In the genomic region with DNA sequence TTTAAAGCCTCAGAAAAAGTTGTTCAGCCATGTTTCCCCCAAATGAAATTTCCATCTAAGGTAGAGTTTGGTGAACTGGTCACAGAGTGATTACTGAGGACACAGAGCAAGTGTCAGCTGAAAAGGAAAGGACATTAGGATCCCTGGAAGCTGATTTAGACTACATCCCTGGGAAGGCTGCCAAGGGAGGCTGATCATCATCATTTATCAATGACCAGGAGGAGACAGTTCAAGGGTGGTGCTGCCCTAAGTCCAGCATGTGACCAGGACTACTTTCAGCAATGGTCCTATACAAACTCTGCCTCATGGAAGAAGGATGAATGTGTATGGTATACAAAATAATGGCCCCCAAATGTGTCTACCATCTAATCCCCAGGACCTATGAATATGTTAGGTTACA, we compare ENCODE assay signal across 23 cellular contexts.
DNase-seq lines count a peak whose midpoint lies in the region; ATAC-seq, FAIRE-seq and TF ChIP-seq lines count a peak whose summit lies in the region.
"Had no signal": no experiment of that assay in that cellular context is flagged by ENCODE, and none has a peak within 500 bp of the region (broad histone marks: within the 10 kb centered on the region; RNA-seq: fewer than 3 reads in every experiment).

No MANE protein-coding gene starts in this region.

- H4K91ac ChIP-seq in mesenchymal stem cell (ENCODE audit: low read length) = no peak overlapping the region

- TF ChIP-seq POLR2A in K562 (conservative IDR thresholded peaks at IDR 0.05) = no peak

- H2BK12ac ChIP-seq in mesenchymal stem cell (ENCODE audit: low read length in 2 of 2) = no peak overlapping the region

- POLR2A ChIA-PET in K562 (lab: Yijun Ruan, JAX) = no interaction called here

- no peak for TF ChIP-seq EP300 in K562 (IDR thresholded peaks at IDR 0.05; ENCODE audit: low read length)

- H3K9me1 ChIP-seq in K562 (ENCODE audit: control insufficient read depth, insufficient read depth, low read length) = no peaks in the 10 kb centered on the region

- H3K4me3 ChIP-seq in right atrium auricular region = no peak overlapping the region
- no peak overlapping the region for H3K4me3 ChIP-seq in K562
- H3K4me3 ChIP-seq in mesenchymal stem cell (ENCODE audit: insufficient read depth in 1 of 2, low read depth in 1 of 2, low read length in 2 of 2) = no peak overlapping the region

- no peak overlapping the region for H2BK120ac ChIP-seq in mesenchymal stem cell (ENCODE audit: low read depth, low read length)

- no peak overlapping the region for H4K8ac ChIP-seq in mesenchymal stem cell (ENCODE audit: low read length)

- H3K9me3 ChIP-seq in right atrium auricular region (no peaks in the 10 kb centered on the region), K562 (replicated peaks; ENCODE audit: control insufficient read depth, insufficient read depth, low read depth, low read length) (no peaks in the 10 kb centered on the region), mesenchymal stem cell (ENCODE audit: control insufficient read depth, low read length) (no peaks in the 10 kb centered on the region)

- BruUV-seq in K562 (replicated peaks; lab: Mats Ljungman, UMichigan) = no TSS peak

- H2BK5ac ChIP-seq in mesenchymal stem cell (ENCODE audit: low read depth, low read length, poor library complexity, severe bottlenecking) = no peak overlapping the region

- no peak overlapping the region for H3K18ac ChIP-seq in mesenchymal stem cell (ENCODE audit: low read depth in 1 of 2, low read length in 2 of 2)

- no peak overlapping the region for H2AK5ac ChIP-seq in mesenchymal stem cell (ENCODE audit: low read length, severe bottlenecking)

- no peaks in the 10 kb centered on the region for H4K20me1 ChIP-seq in K562 (replicated peaks; ENCODE audit: control insufficient read depth, insufficient read depth, low read length)

- H3K27ac ChIP-seq in right atrium auricular region = no peak overlapping the region
- no peak overlapping the region for H3K27ac ChIP-seq in K562 (ENCODE audit: extremely low read depth, low read depth, low read length)
- no peak overlapping the region for H3K27ac ChIP-seq in mesenchymal stem cell (ENCODE audit: low read length, poor library complexity, severe bottlenecking)
- H3K27ac ChIP-seq: C4-2B had no signal

- no peaks in the 10 kb centered on the region for H3K79me2 ChIP-seq in K562 (ENCODE audit: control insufficient read depth, insufficient read depth, low read length)

- FAIRE-seq in K562 (lab: Jason Lieb, UNC) = peak; percentile 51
- FAIRE-seq: A204.1, GM18507, H54 had no signal

- H3K9ac ChIP-seq in K562 (ENCODE audit: insufficient read depth in 1 of 2, low read depth in 2 of 2, low read length in 2 of 2) = no peak overlapping the region
- H3K9ac ChIP-seq in mesenchymal stem cell (ENCODE audit: low read length) = no peak overlapping the region

- no peak overlapping the region for H2AFZ ChIP-seq in K562 (ENCODE audit: low read depth, low read length)
- H2AFZ ChIP-seq in mesenchymal stem cell (ENCODE audit: low read depth, low read length) = no peak overlapping the region

- H3K79me1 ChIP-seq in mesenchymal stem cell (replicated peaks; ENCODE audit: low read length, poor library complexity, severe bottlenecking) = no peaks in the 10 kb centered on the region

- H2BK15ac ChIP-seq in mesenchymal stem cell (ENCODE audit: low read depth, poor library complexity, severe bottlenecking) = no peak overlapping the region

- H3K23ac ChIP-seq in mesenchymal stem cell (ENCODE audit: low read length in 2 of 2) = no peak overlapping the region

- H3K14ac ChIP-seq in mesenchymal stem cell (ENCODE audit: low read length in 2 of 2) = no peak overlapping the region

- intact Hi-C loops in left ventricle myocardium superior (cut with micrococcal nuclease) (no loop called here), K562 (cut with micrococcal nuclease) (no loop called here)

- H3K27me3 ChIP-seq in right atrium auricular region (no peaks in the 10 kb centered on the region), K562 (ENCODE audit: control insufficient read depth in 2 of 2, insufficient read depth in 2 of 2, low read length in 2 of 2) (no peaks in the 10 kb centered on the region; a peak in 1 of 5 replicates), mesenchymal stem cell (ENCODE audit: control insufficient read depth in 1 of 2, insufficient read depth in 1 of 2, low read length in 2 of 2) (no peaks in the 10 kb centered on the region)

- peak; percentile 49 for ATAC-seq in left ventricle myocardium superior
- no peak for ATAC-seq in K562
- ATAC-seq in HG03135 (IDR thresholded peaks at IDR 0.05; ENCODE audit: unreplicated experiment) = no peak
- ATAC-seq: Panc1, Right ventricle myocardium inferior had no signal

- DNase-seq in left ventricle myocardium superior = no peak
- DNase-seq in right atrium auricular region (ENCODE audit: low spot score) = no peak
- peak; percentile 20 for DNase-seq in M059J (ENCODE audit: low read depth)
- peak in 1 of 4 experiments; percentile 56 for DNase-seq in K562 (ENCODE audit: extremely low read depth in 1 of 4, low spot score in 3 of 4)
- peak; percentile 28 for DNase-seq in mesenchymal stem cell
- DNase-seq in occipital lobe (lab: John Stamatoyannopoulos, UW) = no peak
- no peak for DNase-seq in SW480 (ENCODE audit: low spot score)
- DNase-seq: CD8-positive, alpha-beta memory T cell; GDM1; MM.1S; NCI-H1048; NCI-H1417 treated with DMSO at 0.1 percent for 48 hours; NCI-H187; NCI-H446 treated with DMSO at 0.1 percent for 48 hours; NCI-H526 treated with DMSO at 0.1 percent for 48 hours; NK-92 treated with Interleukin-12 subunit alpha and Interleukin-12 subunit beta, amount 100 ng/mL, for 24 hours had no signal

- H3K4me2 ChIP-seq in K562 (ENCODE audit: insufficient read depth, low read length) = no peak overlapping the region
- no peak overlapping the region for H3K4me2 ChIP-seq in mesenchymal stem cell (ENCODE audit: low read length, poor library complexity, severe bottlenecking)

- TF ChIP-seq RAD21 in K562 (CRISPR knock-in tag; conservative IDR thresholded peaks at IDR 0.05 in 1 of 2, IDR thresholded peaks at IDR 0.05 in 1 of 2) = no peak

- no peaks in the 10 kb centered on the region for H3K36me3 ChIP-seq in right atrium auricular region
- H3K36me3 ChIP-seq in K562 (ENCODE audit: control insufficient read depth, insufficient read depth, low read length) = no peaks in the 10 kb centered on the region; the same call in 2 of the 3 replicates
- H3K36me3 ChIP-seq in mesenchymal stem cell (ENCODE audit: control insufficient read depth in 1 of 2, insufficient read depth in 2 of 2, low read depth in 1 of 2, low read length in 2 of 2) = no peaks in the 10 kb centered on the region

- in situ Hi-C loops in K562 (cut with MboI) = no loop called here

- CTCF ChIA-PET in K562 (lab: Yijun Ruan, JAX; ENCODE audit: low intra/inter-chr PET ratio) = no interaction called here

- H3K4ac ChIP-seq in mesenchymal stem cell (ENCODE audit: low read depth in 1 of 2, low read length in 2 of 2) = no peak overlapping the region

- no peaks in the 10 kb centered on the region for H3K4me1 ChIP-seq in right atrium auricular region
- H3K4me1 ChIP-seq in K562 (replicated peaks in 1 of 2; ENCODE audit: control insufficient read depth in 2 of 2, insufficient read depth in 2 of 2, low read length in 2 of 2) = peaks cover 3 to 27% of the 10 kb centered on the region in 2 experiments; a peak in 3 of 5 replicates
- H3K4me1 ChIP-seq in mesenchymal stem cell (ENCODE audit: control insufficient read depth, insufficient read depth, low read depth, low read length) = peaks cover 5% of the 10 kb centered on the region

- TF ChIP-seq CTCF in right atrium auricular region (IDR thresholded peaks at IDR 0.05) (no peak), K562 (IDR thresholded peaks at IDR 0.05 in 2 of 3, conservative IDR thresholded peaks at IDR 0.05 in 1 of 3; ENCODE audit: insufficient read depth in 2 of 3, low read depth in 1 of 3, low read length in 3 of 3) (no peak)

TF ChIP-seq in K562, 482 proteins besides CTCF, POLR2A, EP300 and RAD21 (continues in another document):
- no peak for TF ChIP-seq ILK (tag; IDR thresholded peaks at IDR 0.05; ENCODE audit: borderline replicate concordance, low read depth)
- no peak for TF ChIP-seq ZNF431 (CRISPR knock-in tag; IDR thresholded peaks at IDR 0.05)
- TF ChIP-seq NFIC (IDR thresholded peaks at IDR 0.05) = peak; percentile 78
- peak; percentile 86 for TF ChIP-seq MEIS2 (IDR thresholded peaks at IDR 0.05; ENCODE audit: partially characterized antibody)
- TF ChIP-seq THAP12 (CRISPR knock-in tag; IDR thresholded peaks at IDR 0.05) = no peak
- TF ChIP-seq KDM1A (IDR thresholded peaks at IDR 0.05) = no peak
- TF ChIP-seq NR2C2 (CRISPR knock-in tag; IDR thresholded peaks at IDR 0.05) = no peak
- peak; percentile 36; the same call in 1 of the 2 replicates for TF ChIP-seq NR2C2 (tag; IDR thresholded peaks at IDR 0.05)
- TF ChIP-seq ELF2 (CRISPR knock-in tag; IDR thresholded peaks at IDR 0.05) = no peak

Comparison
In these comparisons a context has a peak if more than half of its experiments do, and no peak if none do; other contexts are left out.
1. DNase-seq: peak in M059J (single experiment) and mesenchymal stem cell (single experiment); none in left ventricle myocardium superior (single experiment), right atrium auricular region (single experiment), occipital lobe (single experiment) and SW480 (single experiment).